8 cellular contexts compared by ENCODE assay signal in genomic region chr13:110705826-110706569, GRCh38. TPM values are rescaled to one million over a fixed set of nuclear protein-coding genes. Genes with fewer than 3 reads are reported as not detected.
DNase-seq lines count a peak whose midpoint lies in the region; ATAC-seq and TF ChIP-seq lines count a peak whose summit lies in the region.

Gene CARS2 (minus strand): TSS chr13:110706116. CDS start chr13:110706093, 23 bp downstream.

- no peaks in the 10 kb centered on the region for H3K27me3 Mint-ChIP-seq in T-helper 17 cell

- peak; percentile 98 to 99 for DNase-seq in NCI-H187 (lab: John Stamatoyannopoulos, UW)
- peak; percentile 76 to 95 (median 91) for DNase-seq in T-helper 17 cell
- peak; percentile 93 for DNase-seq in amniotic stem cell (lab: John Stamatoyannopoulos, UW)
- DNase-seq in left cardiac atrium, result peak; percentile 96
- DNase-seq in prostate gland (ENCODE audit: low spot score), result peak; percentile 96
- peak; percentile 97 for DNase-seq in ureter (ENCODE audit: low spot score)

- peaks cover 2% of the 10 kb centered on the region for H3K36me3 Mint-ChIP-seq in T-helper 17 cell (ENCODE audit: low read depth)

- peak within 1 kb of the TSS; percentile 91 for H3K4me3 Mint-ChIP-seq in T-helper 17 cell

- H3K27me3 ChIP-seq in prostate gland (replicated peaks; ENCODE audit: insufficient read depth), result no peaks in the 10 kb centered on the region

- no peaks in the 10 kb centered on the region for H3K36me3 ChIP-seq in prostate gland

- WGBS in prostate gland, result under 1% methylated on average over 46 of the region's 80 CpGs

- peak within 1 kb of the TSS; percentile 63 to 73 for H3K4me3 ChIP-seq in prostate gland

- H3K9me3 ChIP-seq in T-helper 17 cell (ENCODE audit: control insufficient read depth, low read length, poor library complexity, severe bottlenecking) (no peaks in the 10 kb centered on the region), prostate gland (no peaks in the 10 kb centered on the region)

- intact Hi-C loops in left cardiac atrium (cut with DNase I), result loop anchor here in 1 of 2 donors (10.0 kb wide), 2 partner anchors 91 to 109 kb away; partner anchors contain the start of gene NAXD
- intact Hi-C loops in prostate gland (cut with DNase I), result no loop called here

- peak within 1 kb of the TSS; percentile 63 to 72 for H3K27ac ChIP-seq in prostate gland

- H3K27ac Mint-ChIP-seq in T-helper 17 cell, result peak within 1 kb of the TSS; percentile 61

- peak in 2 of 4 experiments; percentile 15 to 25 for TF ChIP-seq CTCF in prostate gland (IDR thresholded peaks at IDR 0.05)

- H3K4me1 Mint-ChIP-seq in T-helper 17 cell, result peaks cover 20% of the 10 kb centered on the region

- peak; percentile 70 for ATAC-seq in GM18499 (IDR thresholded peaks at IDR 0.05; ENCODE audit: insufficient read depth, unreplicated experiment)
- ATAC-seq in HG02938 (IDR thresholded peaks at IDR 0.05; ENCODE audit: unreplicated experiment), result peak; percentile 90
- ATAC-seq in T-helper 17 cell, result peak; percentile 93
- peak; percentile 97 to 99 for ATAC-seq in left cardiac atrium

- peaks cover 8% of the 10 kb centered on the region for H3K4me1 ChIP-seq in prostate gland (replicated peaks)

- peak; percentile 70 for TF ChIP-seq POLR2A in prostate gland (IDR thresholded peaks at IDR 0.05)

RNA-seq across cellular contexts. Expression of gene CARS2, which starts in this region (rescaled TPM):
- total RNA-seq in T-helper 17 cell (10 to 100 TPM; 57.7 to 74.6 TPM), left cardiac atrium (10 to 100 TPM; 36.6 to 37.9 TPM), prostate gland (10 to 100 TPM; 40.5 to 85.5 TPM), ureter (86.7 TPM)

Comparison
In these comparisons a context has a peak if more than half of its experiments do, and no peak if none do; other contexts are left out.
1. Peak in every context shown above with its lines: DNase-seq, ATAC-seq, H3K4me3 ChIP-seq and H3K27ac ChIP-seq.